In genomic region chr4:45621926-45622325, GRCh38 we compare ENCODE assay signal across 18 cellular contexts.
DNase-seq lines count a peak whose midpoint lies in the region; ATAC-seq and TF ChIP-seq lines count a peak whose summit lies in the region.
"Had no signal": no experiment of that assay in that cellular context is flagged by ENCODE, and none has a peak within 500 bp of the region (broad histone marks: within the 10 kb centered on the region; RNA-seq: fewer than 3 reads in every experiment).

No MANE protein-coding gene starts in this region.

- ATAC-seq in PC-3, result peak; percentile 67

- H3K9ac ChIP-seq in PC-3 (ENCODE audit: low read length), result no peak overlapping the region
- no peak overlapping the region for H3K9ac ChIP-seq in neuronal stem cell (ENCODE audit: low read depth, low read length, poor library complexity)
- H3K9ac ChIP-seq: SK-N-SH had no signal

- CTCF ChIA-PET in PC-3 (lab: Charles Lee), result no interaction called here

- no peak overlapping the region for H3K4ac ChIP-seq in neuronal stem cell (ENCODE audit: low read length)

- H3K36me3 ChIP-seq in PC-3 (ENCODE audit: low read depth, low read length) (no peaks in the 10 kb centered on the region), neuronal stem cell (replicated peaks in 1 of 2; ENCODE audit: control insufficient read depth in 2 of 2, insufficient read depth in 2 of 2, low read length in 2 of 2) (no peaks in the 10 kb centered on the region)
- H3K36me3 ChIP-seq: ascending aorta, sigmoid colon, tibial artery, WERI-Rb-1 had no signal

- no peak overlapping the region for H4K91ac ChIP-seq in neuronal stem cell (ENCODE audit: low read depth, low read length, poor library complexity)

- H3K79me1 ChIP-seq in neuronal stem cell (ENCODE audit: low read depth, low read length), result no peaks in the 10 kb centered on the region

- H2BK15ac ChIP-seq in neuronal stem cell (ENCODE audit: low read length), result no peak overlapping the region

- H3K23ac ChIP-seq in neuronal stem cell (ENCODE audit: low read depth, low read length, poor library complexity), result no peak overlapping the region

- H3K4me1 ChIP-seq in PC-3 (ENCODE audit: insufficient read depth, low read length), result no peaks in the 10 kb centered on the region
- no peaks in the 10 kb centered on the region for H3K4me1 ChIP-seq in neuronal stem cell (ENCODE audit: control insufficient read depth in 2 of 2, insufficient read depth in 1 of 2, low read depth in 1 of 2, low read length in 2 of 2)
- H3K4me1 ChIP-seq: ascending aorta, tibial artery had no signal

- no TSS peak for BruUV-seq in PC-3 (replicated peaks; lab: Mats Ljungman, UMichigan)

- TF ChIP-seq CTCF in PC-3 (conservative IDR thresholded peaks at IDR 0.05; ENCODE audit: low read depth, low read length) (no peak), epithelial cell of esophagus (IDR thresholded peaks at IDR 0.05; ENCODE audit: insufficient read depth, low read depth, low read length, missing control alignments) (no peak)

- no peak overlapping the region for H2AK5ac ChIP-seq in neuronal stem cell (ENCODE audit: low read depth, low read length)

- intact Hi-C loops in PC-3 (cut with micrococcal nuclease), result no loop called here

- H3K4me2 ChIP-seq in PC-3 (ENCODE audit: low read length) (no peak overlapping the region), neuronal stem cell (ENCODE audit: insufficient read depth, low read length, poor library complexity, severe bottlenecking) (no peak overlapping the region)
- H3K4me2 ChIP-seq: SK-N-SH had no signal

- H4K8ac ChIP-seq in neuronal stem cell (ENCODE audit: low read depth, low read length), result no peak overlapping the region

- no peak overlapping the region for H2BK120ac ChIP-seq in neuronal stem cell (ENCODE audit: low read depth, low read length)

- H2AFZ ChIP-seq in PC-3 (ENCODE audit: low read length) (no peak overlapping the region), neuronal stem cell (ENCODE audit: low read length) (no peak overlapping the region)

- H3K4me3 ChIP-seq in PC-3 (ENCODE audit: low read length), result no peak overlapping the region
- H3K4me3 ChIP-seq in epithelial cell of esophagus (ENCODE audit: low read length), result no peak overlapping the region
- H3K4me3 ChIP-seq in neuronal stem cell (ENCODE audit: low read length in 2 of 2), result no peak overlapping the region
- H3K4me3 ChIP-seq: ascending aorta, dorsolateral prefrontal cortex, sigmoid colon, tibial artery had no signal

- WGBS in neuronal stem cell (ENCODE audit: extremely low coverage in 2 of 2, insufficient read length in 2 of 2, insufficient replicate concordance in 1 of 2), 2 donors, result no CpG with 5 or more reads among the region's 2 CpGs

- no peaks in the 10 kb centered on the region for H3K79me2 ChIP-seq in PC-3 (ENCODE audit: low read length)

- peak; percentile 4 for DNase-seq in ELR (ENCODE audit: low read depth)
- peak; percentile 52 for DNase-seq in PC-3
- peak; percentile 45 for DNase-seq in epithelial cell of esophagus (ENCODE audit: low read depth)
- DNase-seq in non-pigmented ciliary epithelial cell (ENCODE audit: low read depth), result peak; percentile 18
- DNase-seq in C1 segment of cervical spinal cord (lab: John Stamatoyannopoulos, UW), result no peak
- DNase-seq in EL, result no peak
- no peak for DNase-seq in neuronal stem cell (ENCODE audit: low spot score)
- no peak for DNase-seq in DMS79 treated with DMSO at 0.1 percent for 48 hours (lab: John Stamatoyannopoulos, UW)
- DNase-seq: activated gamma-delta T cell treated with Interleukin-2 at 50 U/mL for 16 hours; dorsolateral prefrontal cortex; NCI-H1092 treated with DMSO at 0.1 percent for 48 hours; nephron progenitor cell; sigmoid colon; SK-N-SH; stimulated activated CD4-positive, alpha-beta T cell treated with anti-CD3 and anti-CD28 coated beads, Interleukin-4, amount 100 ng/mL, for 4 hours; tibial artery; WERI-Rb-1 had no signal

- H3K14ac ChIP-seq in neuronal stem cell (ENCODE audit: low read length), result no peak overlapping the region

- no peaks in the 10 kb centered on the region for H4K20me1 ChIP-seq in PC-3 (ENCODE audit: low read length)

- no peak overlapping the region for H2BK5ac ChIP-seq in neuronal stem cell (ENCODE audit: low read length)

- no peak overlapping the region for H3K18ac ChIP-seq in neuronal stem cell (ENCODE audit: low read length)

- no peak overlapping the region for H3K27ac ChIP-seq in PC-3 (ENCODE audit: low read length)
- no peak overlapping the region for H3K27ac ChIP-seq in neuronal stem cell (replicated peaks; ENCODE audit: low read length)
- H3K27ac ChIP-seq: ascending aorta, dorsolateral prefrontal cortex, sigmoid colon, tibial artery, WERI-Rb-1 had no signal

- POLR2A ChIA-PET in PC-3 (lab: Charles Lee; ENCODE audit: unreplicated experiment), result no interaction called here

- H3K9me3 ChIP-seq in PC-3 (ENCODE audit: low read length) (no peaks in the 10 kb centered on the region), neuronal stem cell (replicated peaks in 1 of 2; ENCODE audit: control insufficient read depth in 2 of 2, insufficient read depth in 1 of 2, low read depth in 1 of 2, low read length in 2 of 2) (no peaks in the 10 kb centered on the region)
- H3K9me3 ChIP-seq: ascending aorta, sigmoid colon, SK-N-SH, tibial artery had no signal

- H3K27me3 ChIP-seq in PC-3 (ENCODE audit: low read length) (no peaks in the 10 kb centered on the region), neuronal stem cell (ENCODE audit: control insufficient read depth in 3 of 3, insufficient read depth in 3 of 3, low read depth in 1 of 3, low read length in 3 of 3) (no peaks in the 10 kb centered on the region)
- H3K27me3 ChIP-seq: ascending aorta, dorsolateral prefrontal cortex, sigmoid colon, tibial artery had no signal

- H3K9me2 ChIP-seq in PC-3 (replicated peaks; ENCODE audit: low read length), result no peaks in the 10 kb centered on the region
- H3K9me2 ChIP-seq: SK-N-SH had no signal

- no peaks in the 10 kb centered on the region for H3F3A ChIP-seq in PC-3 (ENCODE audit: low read length, unreplicated experiment)

- H2BK12ac ChIP-seq in neuronal stem cell (ENCODE audit: low read length), result no peak overlapping the region

Comparison
In these comparisons a context has a peak if more than half of its experiments do, and no peak if none do; other contexts are left out.
1. DNase-seq: peak in ELR (single experiment), PC-3 (single experiment), epithelial cell of esophagus (single experiment) and non-pigmented ciliary epithelial cell (single experiment); none in C1 segment of cervical spinal cord (0 of 14), EL (single experiment), neuronal stem cell (single experiment) and DMS79 treated with DMSO at 0.1 percent for 48 hours (single experiment).